Comparison of ENCODE assay signal across 8 cellular contexts in genomic region chr14:53956427-53957201, GRCh38. TPM values are rescaled to one million over a fixed set of nuclear protein-coding genes. Genes with fewer than 3 reads are reported as not detected.
DNase-seq lines count a peak whose midpoint lies in the region; ATAC-seq and TF ChIP-seq lines count a peak whose summit lies in the region.

TSS of gene BMP4 (minus strand) at chr14:53956825. CDS start at chr14:53952222, 4,603 bp downstream.

- no peak within 1 kb of the TSS for H3K23ac ChIP-seq in trophoblast cell (ENCODE audit: low read length)

- peaks cover 0 to 9% (median 2%) of the 10 kb centered on the region in 11 experiments; a peak in 9 of 22 replicates for H3K36me3 ChIP-seq in BLaER1 treated with 17β-estradiol and CSF1 and Interleukin-3, amounts not matched to agents 10 nM and 100 nM
- H3K36me3 ChIP-seq in cardiac muscle cell = no peaks in the 10 kb centered on the region
- peaks cover 0 to 1% of the 10 kb centered on the region in 2 experiments for H3K36me3 ChIP-seq in trophoblast cell (ENCODE audit: control insufficient read depth in 1 of 2, insufficient read depth in 2 of 2, low read length in 2 of 2)

- no peaks in the 10 kb centered on the region for H3K9me3 ChIP-seq in BLaER1 treated with 17β-estradiol and CSF1 and Interleukin-3, amounts not matched to agents 10 nM and 100 nM (replicated peaks in 1 of 11)
- H3K9me3 ChIP-seq in cardiac muscle cell (ENCODE audit: low read depth) (no peaks in the 10 kb centered on the region), trophoblast cell (ENCODE audit: insufficient read depth, low read depth, low read length) (no peaks in the 10 kb centered on the region)

- peaks cover 31% of the 10 kb centered on the region for H3K4me1 Mint-ChIP-seq in activated T-cell treated with anti-CD3 and anti-CD28 coated beads, Interleukin-2, amount 50 U/mL, for 72 hours (ENCODE audit: low read depth)

- peak within 1 kb of the TSS; percentile 28 for H2BK12ac ChIP-seq in trophoblast cell (ENCODE audit: low read length)

- H2BK120ac ChIP-seq in trophoblast cell (ENCODE audit: insufficient read depth, low read length, poor library complexity) = no peak within 1 kb of the TSS

- H3K4me2 ChIP-seq in BLaER1 treated with 17β-estradiol and CSF1 and Interleukin-3, amounts not matched to agents 10 nM and 100 nM = peak within 1 kb of the TSS; percentile 94 to 100 (median 99)
- peak within 1 kb of the TSS; percentile 86 for H3K4me2 ChIP-seq in trophoblast cell (ENCODE audit: low read length)

- peak within 1 kb of the TSS; percentile 89 for H3K18ac ChIP-seq in trophoblast cell (ENCODE audit: low read length)

- ATAC-seq in activated T-cell treated with anti-CD3 and anti-CD28 coated beads, Interleukin-2, amount 50 U/mL, for 72 hours (replicated peaks in 1 of 2) = peak; percentile 41 to 46
- ATAC-seq in HG03378 (IDR thresholded peaks at IDR 0.05; ENCODE audit: unreplicated experiment) = no peak

- CTCF ChIA-PET in HEK293T (lab: Yijun Ruan, JAX) = interaction anchor here (0.6 to 1.3 kb wide), 2 partner anchors 17 to 45 kb away, joined by 3 to 5 read pairs; no protein-coding TSS in a partner anchor

- TF ChIP-seq CTCF in cardiac muscle cell (IDR thresholded peaks at IDR 0.05; ENCODE audit: low read depth, low read length) = no peak

- no peaks in the 10 kb centered on the region for H3K9me3 Mint-ChIP-seq in activated T-cell treated with anti-CD3 and anti-CD28 coated beads, Interleukin-2, amount 50 U/mL, for 72 hours

- H4K12ac ChIP-seq in trophoblast cell (ENCODE audit: low read depth, low read length) = peak within 1 kb of the TSS; percentile 61

- H3K9ac ChIP-seq in BLaER1 treated with 17β-estradiol and CSF1 and Interleukin-3, amounts not matched to agents 10 nM and 100 nM = peak within 1 kb of the TSS; percentile 7 to 80 (median 77); a peak in 20 of 22 replicates
- peak within 1 kb of the TSS; percentile 70 for H3K9ac ChIP-seq in trophoblast cell (ENCODE audit: low read length)

- no peaks in the 10 kb centered on the region for H3K36me3 Mint-ChIP-seq in activated T-cell treated with anti-CD3 and anti-CD28 coated beads, Interleukin-2, amount 50 U/mL, for 72 hours (ENCODE audit: insufficient read depth in 2 of 2)

- H3K79me1 ChIP-seq in trophoblast cell (ENCODE audit: low read length) = peaks cover 39% of the 10 kb centered on the region

- POLR2A ChIA-PET in HEK293T (lab: Yijun Ruan, JAX) = interaction anchor here (1.1 kb wide), 1 partner anchor 23 kb away, joined by 3 read pairs; no protein-coding TSS in a partner anchor

- H3K27ac Mint-ChIP-seq in activated T-cell treated with anti-CD3 and anti-CD28 coated beads, Interleukin-2, amount 50 U/mL, for 72 hours = no peak within 1 kb of the TSS

- H3K79me2 ChIP-seq in trophoblast cell (ENCODE audit: control insufficient read depth, insufficient read depth, low read length, poor library complexity) = peaks cover 14% of the 10 kb centered on the region

- peak within 1 kb of the TSS in 9 of 11 experiments; percentile 12 to 62 (median 44); a peak in 12 of 22 replicates for H3K27ac ChIP-seq in BLaER1 treated with 17β-estradiol and CSF1 and Interleukin-3, amounts not matched to agents 10 nM and 100 nM
- no peak within 1 kb of the TSS for H3K27ac ChIP-seq in cardiac muscle cell
- peak within 1 kb of the TSS; percentile 67 for H3K27ac ChIP-seq in trophoblast cell (ENCODE audit: low read depth, low read length)

- H2BK5ac ChIP-seq in trophoblast cell (ENCODE audit: low read depth, low read length, poor library complexity) = peak within 1 kb of the TSS; percentile 67

- peak within 1 kb of the TSS; percentile 56 for H3K14ac ChIP-seq in trophoblast cell (ENCODE audit: low read length)

- H4K20me1 ChIP-seq in BLaER1 treated with 17β-estradiol and CSF1 and Interleukin-3, amounts not matched to agents 10 nM and 100 nM = peaks cover 0 to 14% (median 0%) of the 10 kb centered on the region in 11 experiments; a peak in 6 of 22 replicates

- peak within 1 kb of the TSS; percentile 63 to 77 (median 70) for H3K4me3 ChIP-seq in BLaER1 treated with 17β-estradiol and CSF1 and Interleukin-3, amounts not matched to agents 10 nM and 100 nM
- H3K4me3 ChIP-seq in cardiac muscle cell (peak within 1 kb of the TSS; percentile 63), trophoblast cell (ENCODE audit: low read depth, low read length) (peak within 1 kb of the TSS; percentile 73)

- H3K4me1 ChIP-seq in BLaER1 treated with 17β-estradiol and CSF1 and Interleukin-3, amounts not matched to agents 10 nM and 100 nM = peaks cover 14 to 55% (median 44%) of the 10 kb centered on the region in 10 experiments
- H3K4me1 ChIP-seq in cardiac muscle cell (ENCODE audit: low read depth) = no peaks in the 10 kb centered on the region
- H3K4me1 ChIP-seq in trophoblast cell (ENCODE audit: control insufficient read depth in 1 of 2, insufficient read depth in 2 of 2, low read length in 2 of 2) = peaks cover 11 to 26% of the 10 kb centered on the region in 2 experiments

- no peak within 1 kb of the TSS for H2AK5ac ChIP-seq in trophoblast cell (ENCODE audit: low read length)

- WGBS in trophoblast cell (ENCODE audit: extremely low coverage, insufficient coverage, insufficient read length) = no CpG with 5 or more reads among the region's 45 CpGs

- peak within 1 kb of the TSS; percentile 70 for H4K8ac ChIP-seq in trophoblast cell (ENCODE audit: low read depth, low read length)

- peak within 1 kb of the TSS; percentile 35 for H3K4ac ChIP-seq in trophoblast cell (ENCODE audit: low read depth, low read length)

- H3K27me3 ChIP-seq in BLaER1 treated with 17β-estradiol and CSF1 and Interleukin-3, amounts not matched to agents 10 nM and 100 nM = peaks cover 11 to 30% (median 16%) of the 10 kb centered on the region in 11 experiments; a peak in 18 of 22 replicates
- H3K27me3 ChIP-seq in cardiac muscle cell (peaks cover 58% of the 10 kb centered on the region), trophoblast cell (ENCODE audit: insufficient read depth, low read length) (no peaks in the 10 kb centered on the region)

- peak within 1 kb of the TSS; percentile 77 to 92 for H3K4me3 Mint-ChIP-seq in activated T-cell treated with anti-CD3 and anti-CD28 coated beads, Interleukin-2, amount 50 U/mL, for 72 hours

- peak within 1 kb of the TSS; percentile 50 for H2AFZ ChIP-seq in trophoblast cell (ENCODE audit: insufficient read depth, low read length, poor library complexity)

- H4K91ac ChIP-seq in trophoblast cell (ENCODE audit: low read depth, low read length) = peak within 1 kb of the TSS; percentile 68

- DNase-seq in HEK293T (ENCODE audit: extremely low spot score) (peak; percentile 48), cardiac muscle cell (ENCODE audit: low read depth in 1 of 2, low spot score in 1 of 2) (peak; percentile 51 to 64), trophoblast cell (peak in 1 of 2 donors; percentile 43), pons (ENCODE audit: low spot score) (no peak), NCI-H2227 treated with DMSO at 0.1 percent for 48 hours (lab: John Stamatoyannopoulos, UW) (no peak)
- peak; percentile 18 to 37 for DNase-seq in activated T-cell treated with anti-CD3 and anti-CD28 coated beads, Interleukin-2, amount 50 U/mL, for 72 hours

- peaks cover 71% of the 10 kb centered on the region for H3K27me3 Mint-ChIP-seq in activated T-cell treated with anti-CD3 and anti-CD28 coated beads, Interleukin-2, amount 50 U/mL, for 72 hours (ENCODE audit: low read depth)

TF ChIP-seq in HEK293T, 16 proteins besides CTCF, POLR2A, EP300 and RAD21:
- TF ChIP-seq L3MBTL2 (conservative IDR thresholded peaks at IDR 0.05) = peak; percentile 36; the same call in 1 of the 2 replicates
- TF ChIP-seq, protein P1, sequence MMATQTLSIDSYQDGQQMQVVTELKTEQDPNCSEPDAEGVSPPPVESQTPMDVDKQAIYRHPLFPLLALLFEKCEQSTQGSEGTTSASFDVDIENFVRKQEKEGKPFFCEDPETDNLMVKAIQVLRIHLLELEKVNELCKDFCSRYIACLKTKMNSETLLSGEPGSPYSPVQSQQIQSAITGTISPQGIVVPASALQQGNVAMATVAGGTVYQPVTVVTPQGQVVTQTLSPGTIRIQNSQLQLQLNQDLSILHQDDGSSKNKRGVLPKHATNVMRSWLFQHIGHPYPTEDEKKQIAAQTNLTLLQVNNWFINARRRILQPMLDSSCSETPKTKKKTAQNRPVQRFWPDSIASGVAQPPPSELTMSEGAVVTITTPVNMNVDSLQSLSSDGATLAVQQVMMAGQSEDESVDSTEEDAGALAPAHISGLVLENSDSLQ (IDR thresholded peaks at IDR 0.05) = no peak

RNA-seq across cellular contexts. Expression of gene BMP4, which starts in this region (rescaled TPM):
- under 1 TPM in 1 of 2 donors, not detected in 1; 0.21 TPM for total RNA-seq in activated T-cell treated with anti-CD3 and anti-CD28 coated beads, Interleukin-2, amount 50 U/mL, for 72 hours
- 10.6 and 13.6 TPM in 2 replicates for total RNA-seq in cardiac muscle cell
- polyA plus RNA-seq in cardiac muscle cell = 11.4 and 12.1 TPM in 2 replicates
- polyA plus RNA-seq in trophoblast cell (2013) = 16.6 and 17.9 TPM in 2 replicates

Comparison
In these comparisons a context has a peak if more than half of its experiments do, and no peak if none do; other contexts are left out.
1. Peak in DNase-seq and ATAC-seq in activated T-cell treated with anti-CD3 and anti-CD28 coated beads, Interleukin-2, amount 50 U/mL, for 72 hours; RNA of the gene not detected or under 1 TPM.
2. DNase-seq: peak in HEK293T (single experiment) and cardiac muscle cell (2 of 2); none in pons (single experiment) and NCI-H2227 treated with DMSO at 0.1 percent for 48 hours (single experiment).
3. Peak in every context shown above with its lines, with median percentiles within 50 percentile points of each other: H3K4me3 ChIP-seq.